Comparison of ENCODE assay signal across 1 cellular context in the genomic region with DNA sequence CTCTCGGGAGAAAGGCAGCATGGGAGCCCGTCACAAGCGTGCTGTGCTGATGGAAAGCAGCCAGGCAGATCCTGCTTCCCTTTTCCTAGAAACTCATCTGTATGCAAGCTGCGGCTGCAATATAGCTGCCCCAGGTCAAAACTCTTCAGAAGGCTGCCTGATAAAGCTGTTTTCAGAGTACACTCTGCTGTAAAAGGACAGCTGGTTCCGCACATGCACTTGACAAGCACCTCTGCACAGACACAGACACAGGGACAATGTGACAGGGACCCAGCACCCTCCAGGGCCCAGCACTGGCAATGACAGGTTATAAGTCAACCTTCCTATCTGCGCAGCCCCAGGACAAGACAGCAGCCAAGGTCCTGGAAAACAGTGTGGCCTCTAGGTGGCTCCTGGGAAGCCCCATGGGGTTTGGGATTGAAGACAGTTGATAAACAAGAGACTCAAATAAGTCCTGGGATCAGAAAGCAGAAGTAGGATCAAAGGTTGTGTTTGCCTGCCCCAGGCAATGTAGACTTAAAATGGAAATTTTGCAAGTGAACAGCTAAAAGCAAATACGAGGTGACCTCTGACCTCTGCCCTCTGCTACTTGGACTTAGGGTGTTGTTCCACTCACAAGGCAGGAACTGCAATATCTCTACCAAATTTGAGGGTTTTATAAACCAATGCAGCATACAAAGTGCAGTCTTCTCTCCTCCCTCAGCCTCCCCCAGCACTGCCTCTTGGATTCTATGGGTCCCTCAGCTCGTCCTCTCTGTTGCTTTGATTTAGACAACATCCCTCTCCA.
A peak's percentile ranks its signal among the peaks of the same experiment; 100 is the strongest.
TF ChIP-seq lines count a peak whose summit lies in the region.

No MANE protein-coding gene starts in this region.

TF ChIP-seq in HepG2, 621 proteins besides CTCF, POLR2A, EP300 and RAD21 (continued from another document and continues in another):
- TF ChIP-seq, protein P1, sequence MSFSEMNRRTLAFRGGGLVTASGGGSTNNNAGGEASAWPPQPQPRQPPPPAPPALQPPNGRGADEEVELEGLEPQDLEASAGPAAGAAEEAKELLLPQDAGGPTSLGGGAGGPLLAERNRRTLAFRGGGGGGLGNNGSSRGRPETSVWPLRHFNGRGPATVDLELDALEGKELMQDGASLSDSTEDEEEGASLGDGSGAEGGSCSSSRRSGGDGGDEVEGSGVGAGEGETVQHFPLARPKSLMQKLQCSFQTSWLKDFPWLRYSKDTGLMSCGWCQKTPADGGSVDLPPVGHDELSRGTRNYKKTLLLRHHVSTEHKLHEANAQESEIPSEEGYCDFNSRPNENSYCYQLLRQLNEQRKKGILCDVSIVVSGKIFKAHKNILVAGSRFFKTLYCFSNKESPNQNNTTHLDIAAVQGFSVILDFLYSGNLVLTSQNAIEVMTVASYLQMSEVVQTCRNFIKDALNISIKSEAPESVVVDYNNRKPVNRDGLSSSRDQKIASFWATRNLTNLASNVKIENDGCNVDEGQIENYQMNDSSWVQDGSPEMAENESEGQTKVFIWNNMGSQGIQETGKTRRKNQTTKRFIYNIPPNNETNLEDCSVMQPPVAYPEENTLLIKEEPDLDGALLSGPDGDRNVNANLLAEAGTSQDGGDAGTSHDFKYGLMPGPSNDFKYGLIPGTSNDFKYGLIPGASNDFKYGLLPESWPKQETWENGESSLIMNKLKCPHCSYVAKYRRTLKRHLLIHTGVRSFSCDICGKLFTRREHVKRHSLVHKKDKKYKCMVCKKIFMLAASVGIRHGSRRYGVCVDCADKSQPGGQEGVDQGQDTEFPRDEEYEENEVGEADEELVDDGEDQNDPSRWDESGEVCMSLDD (CRISPR knock-in tag; IDR thresholded peaks at IDR 0.05; ENCODE audit: borderline replicate concordance) = peak; percentile 52; the same call in 1 of the 2 replicates
- TF ChIP-seq ATM (IDR thresholded peaks at IDR 0.05; ENCODE audit: borderline replicate concordance) (no peak), ZNF432 (CRISPR knock-in tag; IDR thresholded peaks at IDR 0.05; ENCODE audit: borderline replicate concordance) (no peak), ZNF629 (CRISPR knock-in tag; conservative IDR thresholded peaks at IDR 0.05) (peak; percentile 47; the same call in 1 of the 2 replicates), PHF5A (CRISPR knock-in tag; IDR thresholded peaks at IDR 0.05; ENCODE audit: low read depth, unreplicated experiment) (no peak), ZC3H4 (CRISPR knock-in tag; IDR thresholded peaks at IDR 0.05; ENCODE audit: borderline replicate concordance) (no peak), SMC3 (IDR thresholded peaks at IDR 0.05; ENCODE audit: low read length) (peak; percentile 84), ERF (CRISPR knock-in tag; IDR thresholded peaks at IDR 0.05) (peak; percentile 81), MED1 (CRISPR knock-in tag; IDR thresholded peaks at IDR 0.05) (peak; percentile 94), NR2F6 (IDR thresholded peaks at IDR 0.05) (peak; percentile 100), NR2F6 (CRISPR knock-in tag; IDR thresholded peaks at IDR 0.05) (peak; percentile 100), FOSL1 (CRISPR knock-in tag; IDR thresholded peaks at IDR 0.05; ENCODE audit: borderline replicate concordance) (no peak), MEF2D (CRISPR knock-in tag; IDR thresholded peaks at IDR 0.05) (peak; percentile 97), NFIB (CRISPR knock-in tag; IDR thresholded peaks at IDR 0.05; ENCODE audit: borderline replicate concordance) (no peak), AKAP8 (CRISPR knock-in tag; IDR thresholded peaks at IDR 0.05) (no peak), HMG20A (CRISPR knock-in tag; IDR thresholded peaks at IDR 0.05; ENCODE audit: borderline replicate concordance) (peak; percentile 95), ZBTB38 (CRISPR knock-in tag; IDR thresholded peaks at IDR 0.05) (peak; percentile 37; the same call in 1 of the 2 replicates), ZNF326 (CRISPR knock-in tag; IDR thresholded peaks at IDR 0.05; ENCODE audit: borderline replicate concordance) (no peak), TBX3 (IDR thresholded peaks at IDR 0.05; ENCODE audit: borderline replicate concordance) (peak; percentile 81; the same call in 1 of the 2 replicates)
- TF ChIP-seq, protein P2, sequence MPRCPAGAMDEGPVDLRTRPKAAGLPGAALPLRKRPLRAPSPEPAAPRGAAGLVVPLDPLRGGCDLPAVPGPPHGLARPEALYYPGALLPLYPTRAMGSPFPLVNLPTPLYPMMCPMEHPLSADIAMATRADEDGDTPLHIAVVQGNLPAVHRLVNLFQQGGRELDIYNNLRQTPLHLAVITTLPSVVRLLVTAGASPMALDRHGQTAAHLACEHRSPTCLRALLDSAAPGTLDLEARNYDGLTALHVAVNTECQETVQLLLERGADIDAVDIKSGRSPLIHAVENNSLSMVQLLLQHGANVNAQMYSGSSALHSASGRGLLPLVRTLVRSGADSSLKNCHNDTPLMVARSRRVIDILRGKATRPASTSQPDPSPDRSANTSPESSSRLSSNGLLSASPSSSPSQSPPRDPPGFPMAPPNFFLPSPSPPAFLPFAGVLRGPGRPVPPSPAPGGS (CRISPR knock-in tag; IDR thresholded peaks at IDR 0.05) = peak; percentile 73; the same call in 1 of the 2 replicates
- TF ChIP-seq, protein P3, sequence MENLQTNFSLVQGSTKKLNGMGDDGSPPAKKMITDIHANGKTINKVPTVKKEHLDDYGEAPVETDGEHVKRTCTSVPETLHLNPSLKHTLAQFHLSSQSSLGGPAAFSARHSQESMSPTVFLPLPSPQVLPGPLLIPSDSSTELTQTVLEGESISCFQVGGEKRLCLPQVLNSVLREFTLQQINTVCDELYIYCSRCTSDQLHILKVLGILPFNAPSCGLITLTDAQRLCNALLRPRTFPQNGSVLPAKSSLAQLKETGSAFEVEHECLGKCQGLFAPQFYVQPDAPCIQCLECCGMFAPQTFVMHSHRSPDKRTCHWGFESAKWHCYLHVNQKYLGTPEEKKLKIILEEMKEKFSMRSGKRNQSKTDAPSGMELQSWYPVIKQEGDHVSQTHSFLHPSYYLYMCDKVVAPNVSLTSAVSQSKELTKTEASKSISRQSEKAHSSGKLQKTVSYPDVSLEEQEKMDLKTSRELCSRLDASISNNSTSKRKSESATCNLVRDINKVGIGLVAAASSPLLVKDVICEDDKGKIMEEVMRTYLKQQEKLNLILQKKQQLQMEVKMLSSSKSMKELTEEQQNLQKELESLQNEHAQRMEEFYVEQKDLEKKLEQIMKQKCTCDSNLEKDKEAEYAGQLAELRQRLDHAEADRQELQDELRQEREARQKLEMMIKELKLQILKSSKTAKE (CRISPR knock-in tag; IDR thresholded peaks at IDR 0.05; ENCODE audit: borderline replicate concordance) = peak; percentile 74
- TF ChIP-seq, protein P4, sequence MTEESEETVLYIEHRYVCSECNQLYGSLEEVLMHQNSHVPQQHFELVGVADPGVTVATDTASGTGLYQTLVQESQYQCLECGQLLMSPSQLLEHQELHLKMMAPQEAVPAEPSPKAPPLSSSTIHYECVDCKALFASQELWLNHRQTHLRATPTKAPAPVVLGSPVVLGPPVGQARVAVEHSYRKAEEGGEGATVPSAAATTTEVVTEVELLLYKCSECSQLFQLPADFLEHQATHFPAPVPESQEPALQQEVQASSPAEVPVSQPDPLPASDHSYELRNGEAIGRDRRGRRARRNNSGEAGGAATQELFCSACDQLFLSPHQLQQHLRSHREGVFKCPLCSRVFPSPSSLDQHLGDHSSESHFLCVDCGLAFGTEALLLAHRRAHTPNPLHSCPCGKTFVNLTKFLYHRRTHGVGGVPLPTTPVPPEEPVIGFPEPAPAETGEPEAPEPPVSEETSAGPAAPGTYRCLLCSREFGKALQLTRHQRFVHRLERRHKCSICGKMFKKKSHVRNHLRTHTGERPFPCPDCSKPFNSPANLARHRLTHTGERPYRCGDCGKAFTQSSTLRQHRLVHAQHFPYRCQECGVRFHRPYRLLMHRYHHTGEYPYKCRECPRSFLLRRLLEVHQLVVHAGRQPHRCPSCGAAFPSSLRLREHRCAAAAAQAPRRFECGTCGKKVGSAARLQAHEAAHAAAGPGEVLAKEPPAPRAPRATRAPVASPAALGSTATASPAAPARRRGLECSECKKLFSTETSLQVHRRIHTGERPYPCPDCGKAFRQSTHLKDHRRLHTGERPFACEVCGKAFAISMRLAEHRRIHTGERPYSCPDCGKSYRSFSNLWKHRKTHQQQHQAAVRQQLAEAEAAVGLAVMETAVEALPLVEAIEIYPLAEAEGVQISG (CRISPR knock-in tag; IDR thresholded peaks at IDR 0.05) = 0 out of 2 replicates have a peak, but pooled peaks have one; percentile 62
- TF ChIP-seq, protein P5, sequence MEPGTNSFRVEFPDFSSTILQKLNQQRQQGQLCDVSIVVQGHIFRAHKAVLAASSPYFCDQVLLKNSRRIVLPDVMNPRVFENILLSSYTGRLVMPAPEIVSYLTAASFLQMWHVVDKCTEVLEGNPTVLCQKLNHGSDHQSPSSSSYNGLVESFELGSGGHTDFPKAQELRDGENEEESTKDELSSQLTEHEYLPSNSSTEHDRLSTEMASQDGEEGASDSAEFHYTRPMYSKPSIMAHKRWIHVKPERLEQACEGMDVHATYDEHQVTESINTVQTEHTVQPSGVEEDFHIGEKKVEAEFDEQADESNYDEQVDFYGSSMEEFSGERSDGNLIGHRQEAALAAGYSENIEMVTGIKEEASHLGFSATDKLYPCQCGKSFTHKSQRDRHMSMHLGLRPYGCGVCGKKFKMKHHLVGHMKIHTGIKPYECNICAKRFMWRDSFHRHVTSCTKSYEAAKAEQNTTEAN (CRISPR knock-in tag; conservative IDR thresholded peaks at IDR 0.05) = peak; percentile 36; the same call in 1 of the 2 replicates
- TF ChIP-seq, protein P6, sequence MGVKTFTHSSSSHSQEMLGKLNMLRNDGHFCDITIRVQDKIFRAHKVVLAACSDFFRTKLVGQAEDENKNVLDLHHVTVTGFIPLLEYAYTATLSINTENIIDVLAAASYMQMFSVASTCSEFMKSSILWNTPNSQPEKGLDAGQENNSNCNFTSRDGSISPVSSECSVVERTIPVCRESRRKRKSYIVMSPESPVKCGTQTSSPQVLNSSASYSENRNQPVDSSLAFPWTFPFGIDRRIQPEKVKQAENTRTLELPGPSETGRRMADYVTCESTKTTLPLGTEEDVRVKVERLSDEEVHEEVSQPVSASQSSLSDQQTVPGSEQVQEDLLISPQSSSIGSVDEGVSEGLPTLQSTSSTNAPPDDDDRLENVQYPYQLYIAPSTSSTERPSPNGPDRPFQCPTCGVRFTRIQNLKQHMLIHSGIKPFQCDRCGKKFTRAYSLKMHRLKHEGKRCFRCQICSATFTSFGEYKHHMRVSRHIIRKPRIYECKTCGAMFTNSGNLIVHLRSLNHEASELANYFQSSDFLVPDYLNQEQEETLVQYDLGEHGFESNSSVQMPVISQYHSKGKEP (CRISPR knock-in tag; IDR thresholded peaks at IDR 0.05) = no peak; the same call in 1 of the 2 replicates
- TF ChIP-seq, protein P7, sequence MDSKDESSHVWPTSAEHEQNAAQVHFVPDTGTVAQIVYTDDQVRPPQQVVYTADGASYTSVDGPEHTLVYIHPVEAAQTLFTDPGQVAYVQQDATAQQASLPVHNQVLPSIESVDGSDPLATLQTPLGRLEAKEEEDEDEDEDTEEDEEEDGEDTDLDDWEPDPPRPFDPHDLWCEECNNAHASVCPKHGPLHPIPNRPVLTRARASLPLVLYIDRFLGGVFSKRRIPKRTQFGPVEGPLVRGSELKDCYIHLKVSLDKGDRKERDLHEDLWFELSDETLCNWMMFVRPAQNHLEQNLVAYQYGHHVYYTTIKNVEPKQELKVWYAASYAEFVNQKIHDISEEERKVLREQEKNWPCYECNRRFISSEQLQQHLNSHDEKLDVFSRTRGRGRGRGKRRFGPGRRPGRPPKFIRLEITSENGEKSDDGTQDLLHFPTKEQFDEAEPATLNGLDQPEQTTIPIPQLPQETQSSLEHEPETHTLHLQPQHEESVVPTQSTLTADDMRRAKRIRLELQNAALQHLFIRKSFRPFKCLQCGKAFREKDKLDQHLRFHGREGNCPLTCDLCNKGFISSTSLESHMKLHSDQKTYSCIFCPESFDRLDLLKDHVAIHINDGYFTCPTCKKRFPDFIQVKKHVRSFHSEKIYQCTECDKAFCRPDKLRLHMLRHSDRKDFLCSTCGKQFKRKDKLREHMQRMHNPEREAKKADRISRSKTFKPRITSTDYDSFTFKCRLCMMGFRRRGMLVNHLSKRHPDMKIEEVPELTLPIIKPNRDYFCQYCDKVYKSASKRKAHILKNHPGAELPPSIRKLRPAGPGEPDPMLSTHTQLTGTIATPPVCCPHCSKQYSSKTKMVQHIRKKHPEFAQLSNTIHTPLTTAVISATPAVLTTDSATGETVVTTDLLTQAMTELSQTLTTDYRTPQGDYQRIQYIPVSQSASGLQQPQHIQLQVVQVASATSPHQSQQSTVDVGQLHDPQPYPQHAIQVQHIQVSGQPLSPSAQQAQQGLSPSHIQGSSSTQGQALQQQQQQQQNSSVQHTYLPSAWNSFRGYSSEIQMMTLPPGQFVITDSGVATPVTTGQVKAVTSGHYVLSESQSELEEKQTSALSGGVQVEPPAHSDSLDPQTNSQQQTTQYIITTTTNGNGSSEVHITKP (CRISPR knock-in tag; IDR thresholded peaks at IDR 0.05; ENCODE audit: low read depth) = peak; percentile 49; the same call in 1 of the 2 replicates
- TF ChIP-seq, protein P8, sequence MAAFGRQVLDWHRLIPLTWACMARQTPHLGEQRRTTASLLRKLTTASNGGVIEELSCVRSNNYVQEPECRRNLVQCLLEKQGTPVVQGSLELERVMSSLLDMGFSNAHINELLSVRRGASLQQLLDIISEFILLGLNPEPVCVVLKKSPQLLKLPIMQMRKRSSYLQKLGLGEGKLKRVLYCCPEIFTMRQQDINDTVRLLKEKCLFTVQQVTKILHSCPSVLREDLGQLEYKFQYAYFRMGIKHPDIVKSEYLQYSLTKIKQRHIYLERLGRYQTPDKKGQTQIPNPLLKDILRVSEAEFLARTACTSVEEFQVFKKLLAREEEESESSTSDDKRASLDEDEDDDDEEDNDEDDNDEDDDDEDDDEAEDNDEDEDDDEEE (CRISPR knock-in tag; IDR thresholded peaks at IDR 0.05) = no peak
